15 cellular contexts compared by ENCODE assay signal in genomic region chr1:77990629-77991204, GRCh38. TPM values are rescaled to one million over a fixed set of nuclear protein-coding genes. Genes with fewer than 3 reads are reported as not detected.
DNase-seq lines count a peak whose midpoint lies in the region; ATAC-seq and TF ChIP-seq lines count a peak whose summit lies in the region.
"Had no signal": no experiment of that assay in that cellular context is flagged by ENCODE, and none has a peak within 500 bp of the region (broad histone marks: within the 10 kb centered on the region; RNA-seq: fewer than 3 reads in every experiment).

No MANE protein-coding gene starts in this region.

- no peaks in the 10 kb centered on the region for H3K27me3 Mint-ChIP-seq in activated T-cell treated with anti-CD3 and anti-CD28 coated beads, Interleukin-2, amount 50 U/mL, for 24 hours
- H3K27me3 Mint-ChIP-seq in activated T-cell treated with anti-CD3 and anti-CD28 coated beads, Interleukin-2, amount 50 U/mL, for 4 hours (ENCODE audit: low read depth): no peaks in the 10 kb centered on the region
- H3K27me3 Mint-ChIP-seq: B cell; CD4-positive, alpha-beta T cell had no signal

- no peak for TF ChIP-seq CTCF in mucosa of descending colon (IDR thresholded peaks at IDR 0.05)

- no peak overlapping the region for H3K4me3 Mint-ChIP-seq in activated T-cell treated with anti-CD3 and anti-CD28 coated beads, Interleukin-2, amount 50 U/mL, for 24 hours
- H3K4me3 Mint-ChIP-seq in activated T-cell treated with anti-CD3 and anti-CD28 coated beads, Interleukin-2, amount 50 U/mL, for 4 hours: no peak overlapping the region
- H3K4me3 Mint-ChIP-seq: B cell; CD4-positive, alpha-beta T cell had no signal

- intact Hi-C loops in mucosa of descending colon (cut with DNase I, micrococcal nuclease): no loop called here

- DNase-seq in activated T-cell treated with anti-CD3 and anti-CD28 coated beads, Interleukin-2, amount 50 U/mL, for 24 hours: no peak
- no peak for DNase-seq in activated T-cell treated with anti-CD3 and anti-CD28 coated beads, Interleukin-2, amount 50 U/mL, for 4 hours
- DNase-seq in mucosa of descending colon: no peak
- no peak for DNase-seq in NCI-H345 (lab: John Stamatoyannopoulos, UW)
- DNase-seq: C1 segment of cervical spinal cord; CD4-positive, alpha-beta T cell; DMS79; HCEC 1CT had no signal

- H3K9me3 ChIP-seq in mucosa of descending colon: no peaks in the 10 kb centered on the region

- peak overlapping the region; percentile 4 for H3K27ac Mint-ChIP-seq in activated T-cell treated with anti-CD3 and anti-CD28 coated beads, Interleukin-2, amount 50 U/mL, for 24 hours
- H3K27ac Mint-ChIP-seq: B cell; CD4-positive, alpha-beta T cell had no signal

- peaks cover 30% of the 10 kb centered on the region for H3K36me3 Mint-ChIP-seq in activated T-cell treated with anti-CD3 and anti-CD28 coated beads, Interleukin-2, amount 50 U/mL, for 24 hours (ENCODE audit: low read depth)
- H3K36me3 Mint-ChIP-seq in activated T-cell treated with anti-CD3 and anti-CD28 coated beads, Interleukin-2, amount 50 U/mL, for 4 hours (ENCODE audit: insufficient read depth): peaks cover 14% of the 10 kb centered on the region

- ATAC-seq in activated T-cell treated with anti-CD3 and anti-CD28 coated beads, Interleukin-2, amount 50 U/mL, for 4 hours: no peak
- ATAC-seq in GM18519 (IDR thresholded peaks at IDR 0.05; ENCODE audit: low FRiP score, unreplicated experiment) (peak; percentile 26), HG02885 (IDR thresholded peaks at IDR 0.05; ENCODE audit: poor library complexity, unreplicated experiment) (peak; percentile 43), mucosa of descending colon (peak; percentile 50), HG03342 (IDR thresholded peaks at IDR 0.05; ENCODE audit: unreplicated experiment) (no peak)

- H3K4me1 ChIP-seq in mucosa of descending colon (ENCODE audit: low read depth): peaks cover 5% of the 10 kb centered on the region

- no peaks in the 10 kb centered on the region for H3K9me3 Mint-ChIP-seq in activated T-cell treated with anti-CD3 and anti-CD28 coated beads, Interleukin-2, amount 50 U/mL, for 24 hours
- no peaks in the 10 kb centered on the region for H3K9me3 Mint-ChIP-seq in activated T-cell treated with anti-CD3 and anti-CD28 coated beads, Interleukin-2, amount 50 U/mL, for 4 hours
- H3K9me3 Mint-ChIP-seq: CD4-positive, alpha-beta T cell had no signal

- H3K4me3 ChIP-seq in mucosa of descending colon: no peak overlapping the region
- H3K4me3 ChIP-seq: GM12878 had no signal

- peaks cover 52% of the 10 kb centered on the region for H3K4me1 Mint-ChIP-seq in activated T-cell treated with anti-CD3 and anti-CD28 coated beads, Interleukin-2, amount 50 U/mL, for 24 hours (ENCODE audit: low read depth)
- H3K4me1 Mint-ChIP-seq in activated T-cell treated with anti-CD3 and anti-CD28 coated beads, Interleukin-2, amount 50 U/mL, for 4 hours (ENCODE audit: low read depth): peaks cover 24% of the 10 kb centered on the region

- no peaks in the 10 kb centered on the region for H3K36me3 ChIP-seq in mucosa of descending colon (ENCODE audit: low read depth)

RNA-seq across cellular contexts. Expression of gene FUBP1, which starts 11.8 kb away (rescaled TPM):
- total RNA-seq in activated T-cell treated with anti-CD3 and anti-CD28 coated beads, Interleukin-2, amount 50 U/mL, for 4 hours: 100 to 1,000 TPM; 262 to 285 (median 277) TPM
- total RNA-seq in mucosa of descending colon: 100 to 1,000 TPM in 1 of 3 donors, 10 to 100 TPM in 2; 86.5 to 105 (median 97.8) TPM

RNA-seq across cellular contexts. Expression of gene DNAJB4, which starts 14.0 kb away (rescaled TPM):
- 1 to 10 TPM; 5.4 to 6.6 (median 5.5) TPM for total RNA-seq in activated T-cell treated with anti-CD3 and anti-CD28 coated beads, Interleukin-2, amount 50 U/mL, for 4 hours
- total RNA-seq in mucosa of descending colon: 10 to 100 TPM; 15.8 to 42.2 (median 19.4) TPM

RNA-seq across cellular contexts. Expression of gene GIPC2, which starts 55.0 kb away (rescaled TPM):
- total RNA-seq in activated T-cell treated with anti-CD3 and anti-CD28 coated beads, Interleukin-2, amount 50 U/mL, for 4 hours: under 1 TPM in 2 of 3 donors, not detected in 1; 0.11 to 0.35 TPM
- total RNA-seq in mucosa of descending colon: 10 to 100 TPM; 12.8 to 34.7 (median 27.9) TPM
- total RNA-seq: B cell; CD4-positive, alpha-beta T cell; G401; HT1080 had no signal

Comparison
In these comparisons a context has a peak if more than half of its experiments do, and no peak if none do; other contexts are left out.
1. ATAC-seq: peak in GM18519 (single experiment), HG02885 (single experiment) and mucosa of descending colon (single experiment); none in activated T-cell treated with anti-CD3 and anti-CD28 coated beads, Interleukin-2, amount 50 U/mL, for 4 hours (0 of 2) and HG03342 (single experiment).
2. RNA of gene GIPC2, which starts 55.0 kb away (total RNA-seq): 12.8 to 34.7 TPM in mucosa of descending colon; 0.11 to 0.35 TPM in activated T-cell treated with anti-CD3 and anti-CD28 coated beads, Interleukin-2, amount 50 U/mL, for 4 hours; every median in the first group is over 10 times any median in the second.